Comparison of ENCODE assay signal across 4 cellular contexts in the genomic region with DNA sequence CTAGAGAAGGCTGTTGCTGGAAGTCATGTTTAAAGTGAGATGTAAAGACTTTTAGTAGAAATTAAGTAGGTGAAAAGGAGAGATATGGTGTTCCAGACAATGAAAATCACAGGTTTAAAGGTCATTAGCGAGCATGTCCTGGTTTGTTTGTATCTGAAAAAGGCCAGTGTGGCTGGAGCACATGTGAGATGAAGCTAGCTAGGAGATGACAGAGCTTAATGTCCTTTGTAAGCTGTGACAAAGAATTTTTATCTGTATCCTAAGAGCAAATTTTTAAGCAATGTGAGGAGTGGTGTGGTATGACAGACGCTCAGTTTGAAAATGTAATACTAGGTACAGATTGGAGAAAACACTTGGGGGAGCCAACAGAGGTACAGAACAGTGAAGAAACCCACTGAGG.
"Had no signal": no experiment of that assay in that cellular context is flagged by ENCODE, and none has a peak within 500 bp of the region (broad histone marks: within the 10 kb centered on the region; RNA-seq: fewer than 3 reads in every experiment).

No MANE protein-coding gene starts in this region.

- DNase-seq: H9, HCEC 1CT, IMR-90 had no signal

- ATAC-seq: GM23338 had no signal

- H3K4me2 ChIP-seq: GM23338 had no signal

- H3K4me3 ChIP-seq: GM23338 had no signal

- H2AFZ ChIP-seq: GM23338 had no signal
